1 cellular context compared by ENCODE assay signal in the genomic region with DNA sequence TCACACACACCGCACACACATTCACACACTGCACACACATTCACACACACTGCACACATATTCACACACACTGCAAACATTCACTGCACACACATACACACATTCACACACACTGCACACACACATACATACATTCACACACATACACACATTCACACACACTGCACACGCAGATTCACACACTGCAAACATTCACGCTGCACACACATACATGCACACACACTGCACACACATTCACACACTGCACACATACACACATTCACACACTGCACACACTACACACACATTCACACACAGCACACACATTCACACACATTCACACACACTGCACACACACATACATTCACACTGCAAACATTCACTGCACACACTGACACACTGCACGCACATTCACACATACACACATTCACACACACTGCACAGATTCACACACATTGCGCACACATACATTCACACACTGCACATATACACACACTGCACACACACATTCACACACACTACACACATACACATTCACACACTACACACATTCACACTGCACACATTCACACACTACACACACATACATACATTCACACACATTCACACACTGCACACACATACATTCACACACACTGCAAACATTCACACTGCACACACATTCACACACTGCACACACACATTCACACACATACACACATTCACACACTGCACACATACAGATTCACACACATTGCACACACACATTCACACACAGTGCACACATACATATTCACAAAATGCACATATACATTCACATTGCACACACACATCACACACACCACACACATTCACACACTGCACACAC.
TF ChIP-seq lines count a peak whose summit lies in the region.

No MANE protein-coding gene starts in this region.

TF ChIP-seq in HepG2, 621 proteins besides CTCF, POLR2A, EP300 and RAD21 (continued from another document):
- TF ChIP-seq, protein P1, sequence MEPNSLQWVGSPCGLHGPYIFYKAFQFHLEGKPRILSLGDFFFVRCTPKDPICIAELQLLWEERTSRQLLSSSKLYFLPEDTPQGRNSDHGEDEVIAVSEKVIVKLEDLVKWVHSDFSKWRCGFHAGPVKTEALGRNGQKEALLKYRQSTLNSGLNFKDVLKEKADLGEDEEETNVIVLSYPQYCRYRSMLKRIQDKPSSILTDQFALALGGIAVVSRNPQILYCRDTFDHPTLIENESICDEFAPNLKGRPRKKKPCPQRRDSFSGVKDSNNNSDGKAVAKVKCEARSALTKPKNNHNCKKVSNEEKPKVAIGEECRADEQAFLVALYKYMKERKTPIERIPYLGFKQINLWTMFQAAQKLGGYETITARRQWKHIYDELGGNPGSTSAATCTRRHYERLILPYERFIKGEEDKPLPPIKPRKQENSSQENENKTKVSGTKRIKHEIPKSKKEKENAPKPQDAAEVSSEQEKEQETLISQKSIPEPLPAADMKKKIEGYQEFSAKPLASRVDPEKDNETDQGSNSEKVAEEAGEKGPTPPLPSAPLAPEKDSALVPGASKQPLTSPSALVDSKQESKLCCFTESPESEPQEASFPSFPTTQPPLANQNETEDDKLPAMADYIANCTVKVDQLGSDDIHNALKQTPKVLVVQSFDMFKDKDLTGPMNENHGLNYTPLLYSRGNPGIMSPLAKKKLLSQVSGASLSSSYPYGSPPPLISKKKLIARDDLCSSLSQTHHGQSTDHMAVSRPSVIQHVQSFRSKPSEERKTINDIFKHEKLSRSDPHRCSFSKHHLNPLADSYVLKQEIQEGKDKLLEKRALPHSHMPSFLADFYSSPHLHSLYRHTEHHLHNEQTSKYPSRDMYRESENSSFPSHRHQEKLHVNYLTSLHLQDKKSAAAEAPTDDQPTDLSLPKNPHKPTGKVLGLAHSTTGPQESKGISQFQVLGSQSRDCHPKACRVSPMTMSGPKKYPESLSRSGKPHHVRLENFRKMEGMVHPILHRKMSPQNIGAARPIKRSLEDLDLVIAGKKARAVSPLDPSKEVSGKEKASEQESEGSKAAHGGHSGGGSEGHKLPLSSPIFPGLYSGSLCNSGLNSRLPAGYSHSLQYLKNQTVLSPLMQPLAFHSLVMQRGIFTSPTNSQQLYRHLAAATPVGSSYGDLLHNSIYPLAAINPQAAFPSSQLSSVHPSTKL (CRISPR knock-in tag; IDR thresholded peaks at IDR 0.05): no peak
- TF ChIP-seq PLRG1 (conservative IDR thresholded peaks at IDR 0.05) (peak; percentile 41; the same call in 1 of the 2 replicates), RAD51 (IDR thresholded peaks at IDR 0.05; ENCODE audit: borderline replicate concordance) (0 out of 2 replicates have a peak, but pooled peaks have one; percentile 11), SOX13 (IDR thresholded peaks at IDR 0.05) (no peak), SOX13 (CRISPR knock-in tag; conservative IDR thresholded peaks at IDR 0.05 in 1 of 2, IDR thresholded peaks at IDR 0.05 in 1 of 2) (no peak), NFRKB (IDR thresholded peaks at IDR 0.05) (peak; percentile 30; the same call in 1 of the 2 replicates), GFI1 (CRISPR knock-in tag; IDR thresholded peaks at IDR 0.05; ENCODE audit: borderline replicate concordance) (no peak), CENPT (CRISPR knock-in tag; IDR thresholded peaks at IDR 0.05; ENCODE audit: low read depth) (no peak), JUND (CRISPR knock-in tag; IDR thresholded peaks at IDR 0.05) (0 out of 2 replicates have a peak, but pooled peaks have one; percentile 31), ZNF674 (CRISPR knock-in tag; IDR thresholded peaks at IDR 0.05; ENCODE audit: low read depth) (no peak), RNF2 (conservative IDR thresholded peaks at IDR 0.05; ENCODE audit: low read depth) (no peak), STAT5B (CRISPR knock-in tag; IDR thresholded peaks at IDR 0.05) (no peak), PRPF4 (IDR thresholded peaks at IDR 0.05; ENCODE audit: low read depth, low read length, poor library complexity, severe bottlenecking) (no peak), HOXA9 (CRISPR knock-in tag; IDR thresholded peaks at IDR 0.05; ENCODE audit: borderline replicate concordance) (peak; percentile 11; the same call in 1 of the 2 replicates), ATF7-NPFF (CRISPR knock-in tag; IDR thresholded peaks at IDR 0.05; ENCODE audit: low read depth) (no peak), ZNF143 (CRISPR knock-in tag; IDR thresholded peaks at IDR 0.05) (no peak), TP53 (CRISPR knock-in tag; conservative IDR thresholded peaks at IDR 0.05) (no peak), ZNF569 (CRISPR knock-in tag; IDR thresholded peaks at IDR 0.05; ENCODE audit: borderline replicate concordance) (no peak), HMG20B (CRISPR knock-in tag; conservative IDR thresholded peaks at IDR 0.05) (no peak), ZNF607 (CRISPR knock-in tag; IDR thresholded peaks at IDR 0.05; ENCODE audit: borderline replicate concordance) (no peak), RXRB (CRISPR knock-in tag; IDR thresholded peaks at IDR 0.05; ENCODE audit: borderline replicate concordance) (no peak)
- TF ChIP-seq, protein P2, sequence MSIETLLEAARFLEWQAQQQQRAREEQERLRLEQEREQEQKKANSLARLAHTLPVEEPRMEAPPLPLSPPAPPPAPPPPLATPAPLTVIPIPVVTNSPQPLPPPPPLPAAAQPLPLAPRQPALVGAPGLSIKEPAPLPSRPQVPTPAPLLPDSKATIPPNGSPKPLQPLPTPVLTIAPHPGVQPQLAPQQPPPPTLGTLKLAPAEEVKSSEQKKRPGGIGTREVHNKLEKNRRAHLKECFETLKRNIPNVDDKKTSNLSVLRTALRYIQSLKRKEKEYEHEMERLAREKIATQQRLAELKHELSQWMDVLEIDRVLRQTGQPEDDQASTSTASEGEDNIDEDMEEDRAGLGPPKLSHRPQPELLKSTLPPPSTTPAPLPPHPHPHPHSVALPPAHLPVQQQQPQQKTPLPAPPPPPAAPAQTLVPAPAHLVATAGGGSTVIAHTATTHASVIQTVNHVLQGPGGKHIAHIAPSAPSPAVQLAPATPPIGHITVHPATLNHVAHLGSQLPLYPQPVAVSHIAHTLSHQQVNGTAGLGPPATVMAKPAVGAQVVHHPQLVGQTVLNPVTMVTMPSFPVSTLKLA (IDR thresholded peaks at IDR 0.05): no peak
- TF ChIP-seq, protein P3, sequence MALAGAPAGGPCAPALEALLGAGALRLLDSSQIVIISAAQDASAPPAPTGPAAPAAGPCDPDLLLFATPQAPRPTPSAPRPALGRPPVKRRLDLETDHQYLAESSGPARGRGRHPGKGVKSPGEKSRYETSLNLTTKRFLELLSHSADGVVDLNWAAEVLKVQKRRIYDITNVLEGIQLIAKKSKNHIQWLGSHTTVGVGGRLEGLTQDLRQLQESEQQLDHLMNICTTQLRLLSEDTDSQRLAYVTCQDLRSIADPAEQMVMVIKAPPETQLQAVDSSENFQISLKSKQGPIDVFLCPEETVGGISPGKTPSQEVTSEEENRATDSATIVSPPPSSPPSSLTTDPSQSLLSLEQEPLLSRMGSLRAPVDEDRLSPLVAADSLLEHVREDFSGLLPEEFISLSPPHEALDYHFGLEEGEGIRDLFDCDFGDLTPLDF (CRISPR knock-in tag; IDR thresholded peaks at IDR 0.05): no peak
- TF ChIP-seq, protein P4, sequence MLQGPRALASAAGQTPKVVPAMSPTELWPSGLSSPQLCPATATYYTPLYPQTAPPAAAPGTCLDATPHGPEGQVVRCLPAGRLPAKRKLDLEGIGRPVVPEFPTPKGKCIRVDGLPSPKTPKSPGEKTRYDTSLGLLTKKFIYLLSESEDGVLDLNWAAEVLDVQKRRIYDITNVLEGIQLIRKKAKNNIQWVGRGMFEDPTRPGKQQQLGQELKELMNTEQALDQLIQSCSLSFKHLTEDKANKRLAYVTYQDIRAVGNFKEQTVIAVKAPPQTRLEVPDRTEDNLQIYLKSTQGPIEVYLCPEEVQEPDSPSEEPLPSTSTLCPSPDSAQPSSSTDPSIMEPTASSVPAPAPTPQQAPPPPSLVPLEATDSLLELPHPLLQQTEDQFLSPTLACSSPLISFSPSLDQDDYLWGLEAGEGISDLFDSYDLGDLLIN (CRISPR knock-in tag; IDR thresholded peaks at IDR 0.05; ENCODE audit: borderline replicate concordance): no peak
- TF ChIP-seq, protein P5, sequence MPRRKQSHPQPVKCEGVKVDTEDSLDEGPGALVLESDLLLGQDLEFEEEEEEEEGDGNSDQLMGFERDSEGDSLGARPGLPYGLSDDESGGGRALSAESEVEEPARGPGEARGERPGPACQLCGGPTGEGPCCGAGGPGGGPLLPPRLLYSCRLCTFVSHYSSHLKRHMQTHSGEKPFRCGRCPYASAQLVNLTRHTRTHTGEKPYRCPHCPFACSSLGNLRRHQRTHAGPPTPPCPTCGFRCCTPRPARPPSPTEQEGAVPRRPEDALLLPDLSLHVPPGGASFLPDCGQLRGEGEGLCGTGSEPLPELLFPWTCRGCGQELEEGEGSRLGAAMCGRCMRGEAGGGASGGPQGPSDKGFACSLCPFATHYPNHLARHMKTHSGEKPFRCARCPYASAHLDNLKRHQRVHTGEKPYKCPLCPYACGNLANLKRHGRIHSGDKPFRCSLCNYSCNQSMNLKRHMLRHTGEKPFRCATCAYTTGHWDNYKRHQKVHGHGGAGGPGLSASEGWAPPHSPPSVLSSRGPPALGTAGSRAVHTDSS (CRISPR knock-in tag; conservative IDR thresholded peaks at IDR 0.05): no peak
- TF ChIP-seq, protein P6, sequence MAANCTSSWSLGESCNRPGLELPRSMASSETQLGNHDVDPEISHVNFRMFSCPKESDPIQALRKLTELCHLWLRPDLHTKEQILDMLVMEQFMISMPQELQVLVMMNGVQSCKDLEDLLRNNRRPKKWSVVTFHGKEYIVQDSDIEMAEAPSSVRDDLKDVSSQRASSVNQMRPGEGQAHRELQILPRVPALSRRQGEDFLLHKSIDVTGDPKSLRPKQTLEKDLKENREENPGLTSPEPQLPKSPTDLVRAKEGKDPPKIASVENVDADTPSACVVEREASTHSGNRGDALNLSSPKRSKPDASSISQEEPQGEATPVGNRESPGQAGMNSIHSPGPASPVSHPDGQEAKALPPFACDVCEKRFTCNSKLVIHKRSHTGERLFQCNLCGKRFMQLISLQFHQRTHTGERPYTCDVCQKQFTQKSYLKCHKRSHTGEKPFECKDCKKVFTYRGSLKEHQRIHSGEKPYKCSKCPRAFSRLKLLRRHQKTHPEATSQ (CRISPR knock-in tag; IDR thresholded peaks at IDR 0.05; ENCODE audit: borderline replicate concordance): no peak
- TF ChIP-seq, protein P7, sequence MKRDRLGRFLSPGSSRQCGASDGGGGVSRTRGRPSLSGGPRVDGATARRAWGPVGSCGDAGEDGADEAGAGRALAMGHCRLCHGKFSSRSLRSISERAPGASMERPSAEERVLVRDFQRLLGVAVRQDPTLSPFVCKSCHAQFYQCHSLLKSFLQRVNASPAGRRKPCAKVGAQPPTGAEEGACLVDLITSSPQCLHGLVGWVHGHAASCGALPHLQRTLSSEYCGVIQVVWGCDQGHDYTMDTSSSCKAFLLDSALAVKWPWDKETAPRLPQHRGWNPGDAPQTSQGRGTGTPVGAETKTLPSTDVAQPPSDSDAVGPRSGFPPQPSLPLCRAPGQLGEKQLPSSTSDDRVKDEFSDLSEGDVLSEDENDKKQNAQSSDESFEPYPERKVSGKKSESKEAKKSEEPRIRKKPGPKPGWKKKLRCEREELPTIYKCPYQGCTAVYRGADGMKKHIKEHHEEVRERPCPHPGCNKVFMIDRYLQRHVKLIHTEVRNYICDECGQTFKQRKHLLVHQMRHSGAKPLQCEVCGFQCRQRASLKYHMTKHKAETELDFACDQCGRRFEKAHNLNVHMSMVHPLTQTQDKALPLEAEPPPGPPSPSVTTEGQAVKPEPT (CRISPR knock-in tag; IDR thresholded peaks at IDR 0.05; ENCODE audit: low read depth): no peak
- TF ChIP-seq, protein P8, sequence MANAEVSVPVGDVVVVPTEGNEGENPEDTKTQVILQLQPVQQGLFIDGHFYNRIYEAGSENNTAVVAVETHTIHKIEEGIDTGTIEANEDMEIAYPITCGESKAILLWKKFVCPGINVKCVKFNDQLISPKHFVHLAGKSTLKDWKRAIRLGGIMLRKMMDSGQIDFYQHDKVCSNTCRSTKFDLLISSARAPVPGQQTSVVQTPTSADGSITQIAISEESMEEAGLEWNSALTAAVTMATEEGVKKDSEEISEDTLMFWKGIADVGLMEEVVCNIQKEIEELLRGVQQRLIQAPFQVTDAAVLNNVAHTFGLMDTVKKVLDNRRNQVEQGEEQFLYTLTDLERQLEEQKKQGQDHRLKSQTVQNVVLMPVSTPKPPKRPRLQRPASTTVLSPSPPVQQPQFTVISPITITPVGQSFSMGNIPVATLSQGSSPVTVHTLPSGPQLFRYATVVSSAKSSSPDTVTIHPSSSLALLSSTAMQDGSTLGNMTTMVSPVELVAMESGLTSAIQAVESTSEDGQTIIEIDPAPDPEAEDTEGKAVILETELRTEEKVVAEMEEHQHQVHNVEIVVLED (CRISPR knock-in tag; IDR thresholded peaks at IDR 0.05; ENCODE audit: borderline replicate concordance): no peak
- TF ChIP-seq, protein P9, sequence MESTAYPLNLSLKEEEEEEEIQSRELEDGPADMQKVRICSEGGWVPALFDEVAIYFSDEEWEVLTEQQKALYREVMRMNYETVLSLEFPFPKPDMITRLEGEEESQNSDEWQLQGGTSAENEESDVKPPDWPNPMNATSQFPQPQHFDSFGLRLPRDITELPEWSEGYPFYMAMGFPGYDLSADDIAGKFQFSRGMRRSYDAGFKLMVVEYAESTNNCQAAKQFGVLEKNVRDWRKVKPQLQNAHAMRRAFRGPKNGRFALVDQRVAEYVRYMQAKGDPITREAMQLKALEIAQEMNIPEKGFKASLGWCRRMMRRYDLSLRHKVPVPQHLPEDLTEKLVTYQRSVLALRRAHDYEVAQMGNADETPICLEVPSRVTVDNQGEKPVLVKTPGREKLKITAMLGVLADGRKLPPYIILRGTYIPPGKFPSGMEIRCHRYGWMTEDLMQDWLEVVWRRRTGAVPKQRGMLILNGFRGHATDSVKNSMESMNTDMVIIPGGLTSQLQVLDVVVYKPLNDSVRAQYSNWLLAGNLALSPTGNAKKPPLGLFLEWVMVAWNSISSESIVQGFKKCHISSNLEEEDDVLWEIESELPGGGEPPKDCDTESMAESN (CRISPR knock-in tag; conservative IDR thresholded peaks at IDR 0.05): no peak
